ENCODE assay signal across 26 cellular contexts in genomic region chr2:149334156-149334555, GRCh38.
"Had no signal": no experiment of that assay in that cellular context is flagged by ENCODE, and none has a peak within 500 bp of the region (broad histone marks: within the 10 kb centered on the region; RNA-seq: fewer than 3 reads in every experiment).

No MANE protein-coding gene starts in this region.

- H3K4me3 ChIP-seq: neural progenitor cell, ovary, psoas muscle, right lobe of liver, sigmoid colon, stomach, thoracic aorta, thyroid gland, tibial nerve, upper lobe of left lung, vagina had no signal

- H3K4me3 Mint-ChIP-seq: neural progenitor cell; stimulated activated effector memory CD8-positive, alpha-beta T cell treated with anti-CD3 and anti-CD28 coated beads, Interleukin-12 subunit alpha, Interleukin-12 subunit beta, amount 100 ng/mL, for 72 hours; stimulated activated naive B cell treated with anti-CD40 and anti-IgM and Interleukin-4, amounts not matched to agents 10 μg/mL and 1 μg/mL and 100 μg/mL, for 72 hours; stimulated activated naive CD8-positive, alpha-beta T cell treated with anti-CD3 and anti-CD28 coated beads, Interleukin-15, Interleukin-2, amounts not matched to agents 100 ng/mL and 50 ng/mL, for 24 hours had no signal

- H3K36me3 ChIP-seq: neural progenitor cell, ovary, right lobe of liver, sigmoid colon, stomach, thoracic aorta, thyroid gland, tibial nerve, upper lobe of left lung, vagina had no signal

- ATAC-seq: psoas muscle; right cardiac atrium; right lobe of liver; stimulated activated effector memory CD8-positive, alpha-beta T cell treated with anti-CD3 and anti-CD28 coated beads, Interleukin-12 subunit alpha, Interleukin-12 subunit beta, amount 100 ng/mL, for 72 hours; stimulated activated naive B cell treated with anti-CD40 and anti-IgM and Interleukin-4, amounts not matched to agents 10 μg/mL and 1 μg/mL and 100 μg/mL, for 72 hours had no signal

- H3K4me1 ChIP-seq: psoas muscle had no signal

- H3K27ac Mint-ChIP-seq: nephron; neural progenitor cell; progenitor cell of endocrine pancreas; stimulated activated effector memory CD8-positive, alpha-beta T cell treated with anti-CD3 and anti-CD28 coated beads, Interleukin-12 subunit alpha, Interleukin-12 subunit beta, amount 100 ng/mL, for 72 hours; stimulated activated naive B cell treated with anti-CD40 and anti-IgM and Interleukin-4, amounts not matched to agents 10 μg/mL and 1 μg/mL and 100 μg/mL, for 72 hours; stimulated activated naive CD8-positive, alpha-beta T cell treated with anti-CD3 and anti-CD28 coated beads, Interleukin-15, Interleukin-2, amounts not matched to agents 100 ng/mL and 50 ng/mL, for 24 hours had no signal

- DNase-seq: occipital lobe; ovary; posterior cingulate gyrus; psoas muscle; right cardiac atrium; right lobe of liver; sigmoid colon; small intestine; stimulated activated CD4-positive, alpha-beta T cell treated with anti-CD3 and anti-CD28 coated beads, Interleukin-15, amount 100 ng/mL, for 24 hours; stimulated activated CD4-positive, alpha-beta T cell treated with anti-CD3 and anti-CD28 coated beads, Interleukin-2, amount 100 ng/mL, for 24 hours; stimulated activated CD4-positive, alpha-beta T cell treated with anti-CD3 and anti-CD28 coated beads, Interleukin-2, amount 100 ng/mL, for 48 hours; stimulated activated CD4-positive, alpha-beta T cell treated with anti-CD3 and anti-CD28 coated beads, Interleukin-4, amount 100 ng/mL, for 24 hours; stimulated activated naive B cell treated with anti-CD40 and anti-IgM and Interleukin-4, amounts not matched to agents 10 μg/mL and 1 μg/mL and 100 μg/mL, for 72 hours; stimulated activated naive CD4-positive, alpha-beta T cell treated with Interleukin-2 at 50 U/mL for 16 hours; stomach; thyroid gland; upper lobe of left lung had no signal

- H3K27me3 Mint-ChIP-seq: progenitor cell of endocrine pancreas had no signal

- H3K27ac ChIP-seq: neural progenitor cell, ovary, parathyroid adenoma, psoas muscle, right lobe of liver, sigmoid colon, stomach, thoracic aorta, thyroid gland, tibial nerve, upper lobe of left lung, vagina had no signal

- H3K9me3 Mint-ChIP-seq: stimulated activated effector memory CD8-positive, alpha-beta T cell treated with anti-CD3 and anti-CD28 coated beads, Interleukin-12 subunit alpha, Interleukin-12 subunit beta, amount 100 ng/mL, for 72 hours had no signal

- H3K9me3 ChIP-seq: ovary, psoas muscle, right lobe of liver, sigmoid colon, stomach, thoracic aorta, thyroid gland, tibial nerve, upper lobe of left lung, vagina had no signal

- H3K4me1 Mint-ChIP-seq: stimulated activated effector memory CD8-positive, alpha-beta T cell treated with anti-CD3 and anti-CD28 coated beads, Interleukin-12 subunit alpha, Interleukin-12 subunit beta, amount 100 ng/mL, for 72 hours had no signal

- H3K27me3 ChIP-seq: ovary, right lobe of liver, thyroid gland, vagina had no signal

- H3K36me3 Mint-ChIP-seq: stimulated activated effector memory CD8-positive, alpha-beta T cell treated with anti-CD3 and anti-CD28 coated beads, Interleukin-12 subunit alpha, Interleukin-12 subunit beta, amount 100 ng/mL, for 72 hours; stimulated activated naive B cell treated with anti-CD40 and anti-IgM and Interleukin-4, amounts not matched to agents 10 μg/mL and 1 μg/mL and 100 μg/mL, for 72 hours had no signal
